Comparison of ENCODE assay signal across 1 cellular context in genomic region chr15:81265256-81265943, GRCh38.
TF ChIP-seq lines count a peak whose summit lies in the region.

No MANE protein-coding gene starts in this region.

TF ChIP-seq in endothelial cell of umbilical vein, 7 proteins besides CTCF, POLR2A, EP300 and RAD21:
- TF ChIP-seq EZH2 (IDR thresholded peaks at IDR 0.05; ENCODE audit: borderline replicate concordance, low read depth, low read length, severe bottlenecking): no peak
- TF ChIP-seq POLR2AphosphoS5 (IDR thresholded peaks at IDR 0.05; ENCODE audit: insufficient read depth, low read depth, low read length): no peak
- TF ChIP-seq MYC (IDR thresholded peaks at IDR 0.05; ENCODE audit: low read depth, low read length): no peak
- TF ChIP-seq JUN (IDR thresholded peaks at IDR 0.05; ENCODE audit: borderline replicate concordance, insufficient read depth, insufficient read length, low read depth): no peak
- no peak for TF ChIP-seq MAX (IDR thresholded peaks at IDR 0.05; ENCODE audit: insufficient read depth, insufficient read length)
- TF ChIP-seq FOS (IDR thresholded peaks at IDR 0.05; ENCODE audit: borderline replicate concordance, insufficient read depth, low read length): no peak
- no peak for TF ChIP-seq GATA2 (IDR thresholded peaks at IDR 0.05; ENCODE audit: insufficient read depth, insufficient read length, low read depth, low read length)
TF ChIP-seq in endothelial cell of umbilical vein: peak in this region for 0.
